Comparison of ENCODE assay signal across 8 cellular contexts in the genomic region with DNA sequence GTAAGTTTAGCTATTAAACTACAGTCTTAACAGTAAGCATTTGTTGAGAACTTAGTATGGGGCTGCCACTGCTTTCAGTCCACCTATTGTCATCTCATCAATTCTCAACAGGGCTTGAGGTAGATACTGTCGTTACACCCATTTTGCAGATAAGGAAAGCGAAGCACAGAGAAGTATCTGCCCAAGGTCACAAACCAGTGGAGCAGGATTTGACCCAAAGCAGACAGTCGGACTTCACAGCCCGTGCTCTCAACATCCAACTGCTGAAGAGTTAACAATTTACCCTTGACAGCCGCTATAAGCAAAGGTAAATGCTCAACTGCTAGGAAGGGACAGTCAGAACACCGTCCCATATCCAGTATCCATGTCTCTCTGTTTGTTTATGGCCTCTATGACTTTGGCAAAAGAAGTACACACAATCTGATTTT. TPM values are rescaled to one million over a fixed set of nuclear protein-coding genes. Genes with fewer than 3 reads are reported as not detected.
DNase-seq lines count a peak whose midpoint lies in the region; ATAC-seq, FAIRE-seq and TF ChIP-seq lines count a peak whose summit lies in the region.

No MANE protein-coding gene starts in this region.

- H3K27me3 ChIP-seq in body of pancreas: no peaks in the 10 kb centered on the region
- H3K27me3 ChIP-seq in suprapubic skin: no peaks in the 10 kb centered on the region

- peak; percentile 4 for DNase-seq in NCI-H146 (lab: John Stamatoyannopoulos, UW)
- DNase-seq in body of pancreas: peak; percentile 26 to 38 (median 30)
- DNase-seq in left colon: peak in 1 of 2 donors; percentile 24
- no peak for DNase-seq in suprapubic skin (ENCODE audit: low spot score in 2 of 2)
- no peak for DNase-seq in D721Med (ENCODE audit: insufficient read length, low spot score)
- no peak for DNase-seq in COLO668 (lab: John Stamatoyannopoulos, UW; ENCODE audit: unreplicated experiment)

- H3K27ac ChIP-seq in body of pancreas: peak overlapping the region; percentile 95 to 98 (median 96)
- peak overlapping the region; percentile 100 for H3K27ac ChIP-seq in suprapubic skin

- H3K4me3 ChIP-seq in GM12875 (ENCODE audit: low read depth, low read length) (peak overlapping the region; percentile 71), body of pancreas (peak overlapping the region; percentile 51 to 59), suprapubic skin (peak overlapping the region; percentile 98)

- TF ChIP-seq EP300 in suprapubic skin (IDR thresholded peaks at IDR 0.05): no peak

- H3K36me3 ChIP-seq in body of pancreas (replicated peaks in 1 of 2; ENCODE audit: insufficient read depth in 1 of 2, low read depth in 2 of 2): no peaks in the 10 kb centered on the region
- H3K36me3 ChIP-seq in suprapubic skin: no peaks in the 10 kb centered on the region

- peak in 2 of 3 donors; percentile 11 to 31 for TF ChIP-seq POLR2A in body of pancreas (IDR thresholded peaks at IDR 0.05)
- TF ChIP-seq POLR2A in suprapubic skin (IDR thresholded peaks at IDR 0.05): no peak

- no peaks in the 10 kb centered on the region for H3K9me3 ChIP-seq in body of pancreas
- H3K9me3 ChIP-seq in suprapubic skin: no peaks in the 10 kb centered on the region

- ATAC-seq in body of pancreas (no peak), left colon (peak; percentile 46), HG02642 (IDR thresholded peaks at IDR 0.05; ENCODE audit: poor library complexity, unreplicated experiment) (no peak)

- WGBS in body of pancreas, 2 donors: 2% methylated on average over 6 of the region's 6 CpGs
- WGBS in suprapubic skin: 0% methylated on average over 6 of the region's 6 CpGs

- FAIRE-seq in D721Med (lab: Jason Lieb, UNC): no peak

- H3K4me1 ChIP-seq in body of pancreas (peaks cover 53% of the 10 kb centered on the region), suprapubic skin (peaks cover 61% of the 10 kb centered on the region)

- TF ChIP-seq CTCF in GM12875 (IDR thresholded peaks at IDR 0.05; ENCODE audit: borderline replicate concordance, insufficient read depth, low read depth, low read length): no peak
- TF ChIP-seq CTCF in body of pancreas (IDR thresholded peaks at IDR 0.05): no peak
- no peak for TF ChIP-seq CTCF in suprapubic skin (IDR thresholded peaks at IDR 0.05)
- TF ChIP-seq CTCF in D721Med (IDR thresholded peaks at IDR 0.05; ENCODE audit: insufficient read depth, missing control alignments): no peak

- intact Hi-C loops in body of pancreas (cut with DNase I) (no loop called here), left colon (cut with DNase I, micrococcal nuclease) (no loop called here)

RNA-seq across cellular contexts. Expression of gene SIAH1, which starts 1.3 kb away (rescaled TPM):
- total RNA-seq in body of pancreas (10 to 100 TPM; 15.2 to 16.1 TPM), left colon (10 to 100 TPM; 25.1 to 30.7 TPM), suprapubic skin (10 to 100 TPM; 26.2 to 44.3 (median 31.6) TPM)

Comparison
In these comparisons a context has a peak if more than half of its experiments do, and no peak if none do; other contexts are left out.
1. DNase-seq: peak in NCI-H146 (single experiment) and body of pancreas (4 of 4); none in suprapubic skin (0 of 2), D721Med (single experiment) and COLO668 (single experiment).
2. POLR2A ChIP-seq: peak in body of pancreas (2 of 3); none in suprapubic skin (0 of 2).
3. Peak in every context shown above with its lines, with median percentiles within 50 percentile points of each other: H3K4me3 ChIP-seq.